Comparison of ENCODE assay signal across 7 cellular contexts in the genomic region with DNA sequence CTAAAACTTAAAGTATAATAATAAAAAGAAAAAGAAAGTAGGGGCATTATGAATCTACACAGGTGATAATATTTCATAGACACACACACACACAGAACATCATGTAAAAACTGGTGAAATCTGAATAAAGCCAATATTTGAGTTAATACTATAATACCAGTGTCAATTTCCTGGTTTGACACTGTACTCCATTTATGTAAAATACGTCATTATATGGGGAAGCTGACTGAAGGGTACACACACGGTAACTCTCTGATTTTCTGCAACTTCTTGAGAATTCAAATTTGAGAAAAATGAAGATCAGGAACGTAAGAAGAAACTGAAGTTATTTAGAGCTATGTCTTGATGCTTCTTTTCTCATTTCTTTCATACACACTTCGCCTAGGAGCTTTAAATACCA.
"Had no signal": no experiment of that assay in that cellular context is flagged by ENCODE, and none has a peak within 500 bp of the region (broad histone marks: within the 10 kb centered on the region; RNA-seq: fewer than 3 reads in every experiment).

No MANE protein-coding gene starts in this region.

- FAIRE-seq: K562 had no signal

- H3K27ac ChIP-seq: HL-60, KMS-11 had no signal

- H3K4me1 Mint-ChIP-seq: IgD-negative memory B cell had no signal

- H3K36me3 Mint-ChIP-seq: IgD-negative memory B cell had no signal

- H3K4me3 ChIP-seq: K562 had no signal

- H3K27ac Mint-ChIP-seq: IgD-negative memory B cell had no signal

- ATAC-seq: K562 had no signal

- DNase-seq: IMR-90, KBM-7, KG1 had no signal

- H3K9ac ChIP-seq: KMS-11 had no signal

- H3K4me3 Mint-ChIP-seq: IgD-negative memory B cell had no signal

- H3K4me2 ChIP-seq: KMS-11 had no signal
